In genomic region chr5:100616981-100617380, GRCh38 we compare ENCODE assay signal across 9 cellular contexts.
"Had no signal": no experiment of that assay in that cellular context is flagged by ENCODE, and none has a peak within 500 bp of the region (broad histone marks: within the 10 kb centered on the region; RNA-seq: fewer than 3 reads in every experiment).

No MANE protein-coding gene starts in this region.

- H3K4me3 Mint-ChIP-seq: IgD-negative memory B cell had no signal

- DNase-seq: IMR-90, KBM-7, KG1 had no signal

- H3K4me1 Mint-ChIP-seq: IgD-negative memory B cell had no signal

- H3K27ac Mint-ChIP-seq: IgD-negative memory B cell had no signal

- ATAC-seq: HepG2, K562 had no signal

- FAIRE-seq: HepG2, HTR-8/SVneo, K562 had no signal

- H3K9ac ChIP-seq: KMS-11 had no signal

- H3K4me2 ChIP-seq: KMS-11 had no signal

- H3K4me3 ChIP-seq: K562 had no signal

- H3K9me3 Mint-ChIP-seq: IgD-negative memory B cell had no signal

- H3K27ac ChIP-seq: HL-60, KMS-11 had no signal
